ENCODE assay signal across 3 cellular contexts in genomic region chr4:65341557-65341956, GRCh38.
"Had no signal": no experiment of that assay in that cellular context is flagged by ENCODE, and none has a peak within 500 bp of the region (broad histone marks: within the 10 kb centered on the region; RNA-seq: fewer than 3 reads in every experiment).

No MANE protein-coding gene starts in this region.

- H3K4me3 ChIP-seq: GM12878 had no signal

- DNase-seq: GDM1, GF-D8 had no signal
